1 cellular context compared by ENCODE assay signal in genomic region chr22:30127749-30128166, GRCh38.
A peak's percentile ranks its signal among the peaks of the same experiment; 100 is the strongest.
TF ChIP-seq lines count a peak whose summit lies in the region.

No MANE protein-coding gene starts in this region.

TF ChIP-seq in IMR-90, 13 proteins besides CTCF, POLR2A, EP300 and RAD21 (continued from another document):
- peak; percentile 60 for TF ChIP-seq MAFK (IDR thresholded peaks at IDR 0.05; ENCODE audit: low read depth, low read length)
- no peak for TF ChIP-seq RCOR1 (IDR thresholded peaks at IDR 0.05; ENCODE audit: insufficient replicate concordance, low read length)
TF ChIP-seq in IMR-90: peak in this region for 2.
